ENCODE assay signal across 1 cellular context in the genomic region with DNA sequence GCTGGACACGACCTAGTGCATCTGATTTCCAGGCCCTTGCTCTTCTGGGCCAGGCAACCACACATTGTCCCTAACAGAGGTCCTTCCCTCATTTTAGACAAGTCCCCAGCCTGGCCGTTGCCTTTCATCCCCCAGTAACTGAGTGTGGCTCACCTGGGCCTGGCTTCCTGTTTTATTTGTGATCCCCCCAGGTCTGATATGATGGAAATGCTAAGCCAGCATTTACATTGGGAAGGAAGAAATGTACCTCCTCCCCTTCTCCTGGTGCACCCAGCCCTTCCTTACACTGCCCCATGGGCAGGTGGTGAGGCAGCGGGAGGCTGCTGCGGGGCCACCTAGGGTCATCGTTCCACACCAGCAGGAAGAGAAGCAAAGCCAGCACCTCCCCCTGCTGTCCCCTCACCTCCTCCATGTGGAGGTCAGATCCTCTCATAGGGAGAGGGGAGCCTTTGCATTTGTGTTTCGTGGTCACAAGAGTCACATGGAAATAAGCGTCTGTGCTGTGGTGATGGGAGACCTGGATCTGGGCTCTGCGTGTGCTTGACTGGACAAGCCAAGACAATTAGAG.
TF ChIP-seq lines count a peak whose summit lies in the region.

No MANE protein-coding gene starts in this region.

TF ChIP-seq in H1, 55 proteins besides CTCF, POLR2A, EP300 and RAD21 (continued from another document):
- TF ChIP-seq, protein P1, sequence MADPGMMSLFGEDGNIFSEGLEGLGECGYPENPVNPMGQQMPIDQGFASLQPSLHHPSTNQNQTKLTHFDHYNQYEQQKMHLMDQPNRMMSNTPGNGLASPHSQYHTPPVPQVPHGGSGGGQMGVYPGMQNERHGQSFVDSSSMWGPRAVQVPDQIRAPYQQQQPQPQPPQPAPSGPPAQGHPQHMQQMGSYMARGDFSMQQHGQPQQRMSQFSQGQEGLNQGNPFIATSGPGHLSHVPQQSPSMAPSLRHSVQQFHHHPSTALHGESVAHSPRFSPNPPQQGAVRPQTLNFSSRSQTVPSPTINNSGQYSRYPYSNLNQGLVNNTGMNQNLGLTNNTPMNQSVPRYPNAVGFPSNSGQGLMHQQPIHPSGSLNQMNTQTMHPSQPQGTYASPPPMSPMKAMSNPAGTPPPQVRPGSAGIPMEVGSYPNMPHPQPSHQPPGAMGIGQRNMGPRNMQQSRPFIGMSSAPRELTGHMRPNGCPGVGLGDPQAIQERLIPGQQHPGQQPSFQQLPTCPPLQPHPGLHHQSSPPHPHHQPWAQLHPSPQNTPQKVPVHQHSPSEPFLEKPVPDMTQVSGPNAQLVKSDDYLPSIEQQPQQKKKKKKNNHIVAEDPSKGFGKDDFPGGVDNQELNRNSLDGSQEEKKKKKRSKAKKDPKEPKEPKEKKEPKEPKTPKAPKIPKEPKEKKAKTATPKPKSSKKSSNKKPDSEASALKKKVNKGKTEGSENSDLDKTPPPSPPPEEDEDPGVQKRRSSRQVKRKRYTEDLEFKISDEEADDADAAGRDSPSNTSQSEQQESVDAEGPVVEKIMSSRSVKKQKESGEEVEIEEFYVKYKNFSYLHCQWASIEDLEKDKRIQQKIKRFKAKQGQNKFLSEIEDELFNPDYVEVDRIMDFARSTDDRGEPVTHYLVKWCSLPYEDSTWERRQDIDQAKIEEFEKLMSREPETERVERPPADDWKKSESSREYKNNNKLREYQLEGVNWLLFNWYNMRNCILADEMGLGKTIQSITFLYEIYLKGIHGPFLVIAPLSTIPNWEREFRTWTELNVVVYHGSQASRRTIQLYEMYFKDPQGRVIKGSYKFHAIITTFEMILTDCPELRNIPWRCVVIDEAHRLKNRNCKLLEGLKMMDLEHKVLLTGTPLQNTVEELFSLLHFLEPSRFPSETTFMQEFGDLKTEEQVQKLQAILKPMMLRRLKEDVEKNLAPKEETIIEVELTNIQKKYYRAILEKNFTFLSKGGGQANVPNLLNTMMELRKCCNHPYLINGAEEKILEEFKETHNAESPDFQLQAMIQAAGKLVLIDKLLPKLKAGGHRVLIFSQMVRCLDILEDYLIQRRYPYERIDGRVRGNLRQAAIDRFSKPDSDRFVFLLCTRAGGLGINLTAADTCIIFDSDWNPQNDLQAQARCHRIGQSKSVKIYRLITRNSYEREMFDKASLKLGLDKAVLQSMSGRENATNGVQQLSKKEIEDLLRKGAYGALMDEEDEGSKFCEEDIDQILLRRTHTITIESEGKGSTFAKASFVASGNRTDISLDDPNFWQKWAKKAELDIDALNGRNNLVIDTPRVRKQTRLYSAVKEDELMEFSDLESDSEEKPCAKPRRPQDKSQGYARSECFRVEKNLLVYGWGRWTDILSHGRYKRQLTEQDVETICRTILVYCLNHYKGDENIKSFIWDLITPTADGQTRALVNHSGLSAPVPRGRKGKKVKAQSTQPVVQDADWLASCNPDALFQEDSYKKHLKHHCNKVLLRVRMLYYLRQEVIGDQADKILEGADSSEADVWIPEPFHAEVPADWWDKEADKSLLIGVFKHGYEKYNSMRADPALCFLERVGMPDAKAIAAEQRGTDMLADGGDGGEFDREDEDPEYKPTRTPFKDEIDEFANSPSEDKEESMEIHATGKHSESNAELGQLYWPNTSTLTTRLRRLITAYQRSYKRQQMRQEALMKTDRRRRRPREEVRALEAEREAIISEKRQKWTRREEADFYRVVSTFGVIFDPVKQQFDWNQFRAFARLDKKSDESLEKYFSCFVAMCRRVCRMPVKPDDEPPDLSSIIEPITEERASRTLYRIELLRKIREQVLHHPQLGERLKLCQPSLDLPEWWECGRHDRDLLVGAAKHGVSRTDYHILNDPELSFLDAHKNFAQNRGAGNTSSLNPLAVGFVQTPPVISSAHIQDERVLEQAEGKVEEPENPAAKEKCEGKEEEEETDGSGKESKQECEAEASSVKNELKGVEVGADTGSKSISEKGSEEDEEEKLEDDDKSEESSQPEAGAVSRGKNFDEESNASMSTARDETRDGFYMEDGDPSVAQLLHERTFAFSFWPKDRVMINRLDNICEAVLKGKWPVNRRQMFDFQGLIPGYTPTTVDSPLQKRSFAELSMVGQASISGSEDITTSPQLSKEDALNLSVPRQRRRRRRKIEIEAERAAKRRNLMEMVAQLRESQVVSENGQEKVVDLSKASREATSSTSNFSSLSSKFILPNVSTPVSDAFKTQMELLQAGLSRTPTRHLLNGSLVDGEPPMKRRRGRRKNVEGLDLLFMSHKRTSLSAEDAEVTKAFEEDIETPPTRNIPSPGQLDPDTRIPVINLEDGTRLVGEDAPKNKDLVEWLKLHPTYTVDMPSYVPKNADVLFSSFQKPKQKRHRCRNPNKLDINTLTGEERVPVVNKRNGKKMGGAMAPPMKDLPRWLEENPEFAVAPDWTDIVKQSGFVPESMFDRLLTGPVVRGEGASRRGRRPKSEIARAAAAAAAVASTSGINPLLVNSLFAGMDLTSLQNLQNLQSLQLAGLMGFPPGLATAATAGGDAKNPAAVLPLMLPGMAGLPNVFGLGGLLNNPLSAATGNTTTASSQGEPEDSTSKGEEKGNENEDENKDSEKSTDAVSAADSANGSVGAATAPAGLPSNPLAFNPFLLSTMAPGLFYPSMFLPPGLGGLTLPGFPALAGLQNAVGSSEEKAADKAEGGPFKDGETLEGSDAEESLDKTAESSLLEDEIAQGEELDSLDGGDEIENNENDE (IDR thresholded peaks at IDR 0.05; ENCODE audit: insufficient replicate concordance, low read length), result no peak
- no peak for TF ChIP-seq SP4 (IDR thresholded peaks at IDR 0.05; ENCODE audit: low read length)
- TF ChIP-seq CHD1 (IDR thresholded peaks at IDR 0.05; ENCODE audit: low read depth, low read length), result no peak
- TF ChIP-seq SAP30 (IDR thresholded peaks at IDR 0.05; ENCODE audit: insufficient read depth, insufficient replicate concordance, low read length), result no peak
- TF ChIP-seq, protein P2, sequence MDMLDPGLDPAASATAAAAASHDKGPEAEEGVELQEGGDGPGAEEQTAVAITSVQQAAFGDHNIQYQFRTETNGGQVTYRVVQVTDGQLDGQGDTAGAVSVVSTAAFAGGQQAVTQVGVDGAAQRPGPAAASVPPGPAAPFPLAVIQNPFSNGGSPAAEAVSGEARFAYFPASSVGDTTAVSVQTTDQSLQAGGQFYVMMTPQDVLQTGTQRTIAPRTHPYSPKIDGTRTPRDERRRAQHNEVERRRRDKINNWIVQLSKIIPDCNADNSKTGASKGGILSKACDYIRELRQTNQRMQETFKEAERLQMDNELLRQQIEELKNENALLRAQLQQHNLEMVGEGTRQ (IDR thresholded peaks at IDR 0.05; ENCODE audit: low read length), result no peak
- no peak for TF ChIP-seq HDAC6 (IDR thresholded peaks at IDR 0.05; ENCODE audit: low read depth, low read length)
- TF ChIP-seq GTF2F1 (IDR thresholded peaks at IDR 0.05; ENCODE audit: borderline replicate concordance, low read depth, low read length), result no peak
- TF ChIP-seq CEBPB (IDR thresholded peaks at IDR 0.05; ENCODE audit: low read depth, low read length), result no peak
- no peak for TF ChIP-seq BACH1 (IDR thresholded peaks at IDR 0.05; ENCODE audit: low read length)
- TF ChIP-seq HDAC2 (IDR thresholded peaks at IDR 0.05; ENCODE audit: borderline replicate concordance in 1 of 2, low read depth in 2 of 2, low read length in 2 of 2), result no peak
